ENCODE assay signal across 18 cellular contexts in genomic region chr2:230657462-230657861, GRCh38. TPM values are rescaled to one million over a fixed set of nuclear protein-coding genes. Genes with fewer than 3 reads are reported as not detected.
A peak's percentile ranks its signal among the peaks of the same experiment; 100 is the strongest.
DNase-seq lines count a peak whose midpoint lies in the region; ATAC-seq and TF ChIP-seq lines count a peak whose summit lies in the region.
"Had no signal": no experiment of that assay in that cellular context is flagged by ENCODE, and none has a peak within 500 bp of the region (broad histone marks: within the 10 kb centered on the region; RNA-seq: fewer than 3 reads in every experiment).

No MANE protein-coding gene starts in this region.

- H3K79me2 ChIP-seq in neural progenitor cell (ENCODE audit: low read depth), result no peaks in the 10 kb centered on the region

- H3K4me2 ChIP-seq in IMR-90 (ENCODE audit: low read depth, low read length) (no peak overlapping the region), neural progenitor cell (no peak overlapping the region)
- H3K4me2 ChIP-seq: SK-N-SH had no signal

- H3F3A ChIP-seq in neural progenitor cell (ENCODE audit: low read depth), result no peaks in the 10 kb centered on the region

- H3K27ac ChIP-seq in IMR-90 (ENCODE audit: insufficient read depth, low read length) (no peak overlapping the region), neural progenitor cell (no peak overlapping the region)
- H3K27ac ChIP-seq: coronary artery, uterus had no signal

- H3K4me1 ChIP-seq in IMR-90 (ENCODE audit: control insufficient read depth, insufficient read depth, low read length) (no peaks in the 10 kb centered on the region), neural progenitor cell (no peaks in the 10 kb centered on the region)
- H3K4me1 ChIP-seq: Caco-2, uterus had no signal

- H4K5ac ChIP-seq in IMR-90 (ENCODE audit: low read depth, low read length), result no peak overlapping the region

- dilution Hi-C loops in IMR-90 (cut with HindIII; ENCODE audit: low sequenced_read_pairs, unreplicated experiment), result no loop called here

- no peak overlapping the region for H3K14ac ChIP-seq in IMR-90 (replicated peaks; ENCODE audit: low read depth, low read length)

- no peaks in the 10 kb centered on the region for H3K79me1 ChIP-seq in IMR-90 (ENCODE audit: low read depth in 1 of 2, low read length in 2 of 2)

- H3K4ac ChIP-seq in IMR-90 (ENCODE audit: low read depth, low read length), result no peak overlapping the region

- H2AK5ac ChIP-seq in IMR-90 (ENCODE audit: low read depth, low read length), result no peak overlapping the region

- in situ Hi-C loops in IMR-90 (cut with MboI; ENCODE audit: low sequenced_read_pairs), result no loop called here

- H3K27me3 ChIP-seq in IMR-90 (ENCODE audit: control insufficient read depth, insufficient read depth, low read length) (no peaks in the 10 kb centered on the region), neural progenitor cell (no peaks in the 10 kb centered on the region)
- H3K27me3 ChIP-seq: uterus had no signal

- intact Hi-C loops in IMR-90 (cut with micrococcal nuclease), result no loop called here
- intact Hi-C loops in activated T-helper 2 cell treated with anti-CD3 and anti-CD28 coated beads, Interferon-gamma antibody, Interleukin-2, Interleukin-4, amounts not matched to agents 10 μg/mL and 5 μg/mL and 100 μg/mL, durations not matched to agents 14 hours and 24 hours and 36 hours (cut with micrococcal nuclease), result loop anchor here (5.0 kb wide), 2 partner anchors 75 to 240 kb away; partner anchors contain the start of gene SP100

- no peak overlapping the region for H2BK15ac ChIP-seq in IMR-90 (ENCODE audit: low read depth, low read length)

- H3K9me3 Mint-ChIP-seq in activated T-cell treated with anti-CD3 and anti-CD28 coated beads, Interleukin-2, amount 50 U/mL, for 24 hours, result no peaks in the 10 kb centered on the region
- no peaks in the 10 kb centered on the region for H3K9me3 Mint-ChIP-seq in activated T-helper 2 cell treated with anti-CD3 and anti-CD28 coated beads, Interferon-gamma antibody, Interleukin-2, Interleukin-4, amounts not matched to agents 10 μg/mL and 5 μg/mL and 100 μg/mL, durations not matched to agents 14 hours and 24 hours and 36 hours
- H3K9me3 Mint-ChIP-seq in neural progenitor cell (peaks cover 3% of the 10 kb centered on the region), endothelial cell (ENCODE audit: unreplicated experiment) (no peaks in the 10 kb centered on the region)

- no peak overlapping the region for H2AFZ ChIP-seq in IMR-90 (replicated peaks; ENCODE audit: low read length, poor library complexity)
- H2AFZ ChIP-seq in neural progenitor cell (replicated peaks), result no peak overlapping the region

- POLR2A ChIA-PET in IMR-90 (lab: Charles Lee; ENCODE audit: unreplicated experiment), result no interaction called here

- H3K27ac Mint-ChIP-seq in activated T-cell treated with anti-CD3 and anti-CD28 coated beads, Interleukin-2, amount 50 U/mL, for 24 hours, result peak overlapping the region; percentile 97
- H3K27ac Mint-ChIP-seq in activated T-helper 2 cell treated with anti-CD3 and anti-CD28 coated beads, Interferon-gamma antibody, Interleukin-2, Interleukin-4, amounts not matched to agents 10 μg/mL and 5 μg/mL and 100 μg/mL, durations not matched to agents 14 hours and 24 hours and 36 hours, result peak overlapping the region; percentile 99
- H3K27ac Mint-ChIP-seq in neural progenitor cell, result peak overlapping the region; percentile 46
- H3K27ac Mint-ChIP-seq in endothelial cell (ENCODE audit: unreplicated experiment), result no peak overlapping the region

- H3K4me3 Mint-ChIP-seq in activated T-cell treated with anti-CD3 and anti-CD28 coated beads, Interleukin-2, amount 50 U/mL, for 24 hours, result peak overlapping the region; percentile 79
- H3K4me3 Mint-ChIP-seq in activated T-helper 2 cell treated with anti-CD3 and anti-CD28 coated beads, Interferon-gamma antibody, Interleukin-2, Interleukin-4, amounts not matched to agents 10 μg/mL and 5 μg/mL and 100 μg/mL, durations not matched to agents 14 hours and 24 hours and 36 hours (ENCODE audit: low read depth), result peak overlapping the region; percentile 91
- H3K4me3 Mint-ChIP-seq in neural progenitor cell, result no peak overlapping the region
- H3K4me3 Mint-ChIP-seq in endothelial cell (ENCODE audit: unreplicated experiment), result no peak overlapping the region
- H3K4me3 Mint-ChIP-seq: brain had no signal

- peak overlapping the region; percentile 28 for H2AK9ac ChIP-seq in IMR-90 (replicated peaks; ENCODE audit: low read depth, low read length, poor library complexity)

- no peaks in the 10 kb centered on the region for H3K9me3 ChIP-seq in IMR-90 (ENCODE audit: control insufficient read depth, insufficient read depth, low read length)
- H3K9me3 ChIP-seq in neural progenitor cell (ENCODE audit: low read depth), result no peaks in the 10 kb centered on the region
- H3K9me3 ChIP-seq: Caco-2, SK-N-SH, uterus had no signal

- no peak for TF ChIP-seq POLR2A in IMR-90 (IDR thresholded peaks at IDR 0.05; ENCODE audit: low read depth, low read length)

- no peak overlapping the region for H3K56ac ChIP-seq in IMR-90 (ENCODE audit: extremely low read depth, insufficient read depth, low read length)

- ATAC-seq in IMR-90 (ENCODE audit: low read depth) (no peak), HG03139 (IDR thresholded peaks at IDR 0.05; ENCODE audit: unreplicated experiment) (no peak), HG02973 (IDR thresholded peaks at IDR 0.05; ENCODE audit: unreplicated experiment) (no peak)
- ATAC-seq: left colon, right cardiac atrium had no signal

- H4K91ac ChIP-seq in IMR-90 (ENCODE audit: insufficient read depth, low read depth, low read length), result no peak overlapping the region

- CTCF ChIA-PET in IMR-90 (lab: Yijun Ruan, JAX), result no interaction called here

- no peak overlapping the region for H2BK120ac ChIP-seq in IMR-90 (ENCODE audit: low read depth, low read length)

- H3K9me1 ChIP-seq in IMR-90 (ENCODE audit: insufficient read depth, low read length), result 0 out of 2 replicates have a peak, but pooled peaks cover 2% of the 10 kb centered on the region

- peaks cover 89% of the 10 kb centered on the region for H3K4me1 Mint-ChIP-seq in activated T-cell treated with anti-CD3 and anti-CD28 coated beads, Interleukin-2, amount 50 U/mL, for 24 hours (ENCODE audit: low read depth)
- H3K4me1 Mint-ChIP-seq in activated T-helper 2 cell treated with anti-CD3 and anti-CD28 coated beads, Interferon-gamma antibody, Interleukin-2, Interleukin-4, amounts not matched to agents 10 μg/mL and 5 μg/mL and 100 μg/mL, durations not matched to agents 14 hours and 24 hours and 36 hours (ENCODE audit: low read depth), result peaks cover 75% of the 10 kb centered on the region
- peaks cover 36% of the 10 kb centered on the region for H3K4me1 Mint-ChIP-seq in neural progenitor cell
- no peaks in the 10 kb centered on the region for H3K4me1 Mint-ChIP-seq in endothelial cell (ENCODE audit: unreplicated experiment)
- H3K4me1 Mint-ChIP-seq: brain had no signal

- peaks cover 5% of the 10 kb centered on the region for H3K36me3 Mint-ChIP-seq in activated T-cell treated with anti-CD3 and anti-CD28 coated beads, Interleukin-2, amount 50 U/mL, for 24 hours (ENCODE audit: low read depth)
- peaks cover 34% of the 10 kb centered on the region for H3K36me3 Mint-ChIP-seq in activated T-helper 2 cell treated with anti-CD3 and anti-CD28 coated beads, Interferon-gamma antibody, Interleukin-2, Interleukin-4, amounts not matched to agents 10 μg/mL and 5 μg/mL and 100 μg/mL, durations not matched to agents 14 hours and 24 hours and 36 hours (ENCODE audit: low read depth)
- H3K36me3 Mint-ChIP-seq in neural progenitor cell (no peaks in the 10 kb centered on the region), endothelial cell (ENCODE audit: low read depth, unreplicated experiment) (peaks cover 4% of the 10 kb centered on the region)
- H3K36me3 Mint-ChIP-seq: brain had no signal

- no peak for DNase-seq in activated T-cell treated with anti-CD3 and anti-CD28 coated beads, Interleukin-2, amount 50 U/mL, for 24 hours
- DNase-seq in activated T-cell treated with anti-CD3 and anti-CD28 coated beads for 4 hours (no peak), IMR-90 (no peak), neural progenitor cell (ENCODE audit: low spot score) (no peak), endothelial cell (ENCODE audit: low spot score) (no peak)
- DNase-seq in activated T-helper 2 cell treated with anti-CD3 and anti-CD28 coated beads, Interferon-gamma antibody, Interleukin-2, Interleukin-4, amounts not matched to agents 10 μg/mL and 5 μg/mL and 100 μg/mL, durations not matched to agents 14 hours and 24 hours and 36 hours (ENCODE audit: low spot score), result no peak
- DNase-seq: activated gamma-delta T cell, Caco-2, left colon, NCI-H526, occipital lobe, right cardiac atrium, SK-N-SH, uterus had no signal

- H3K18ac ChIP-seq in IMR-90 (ENCODE audit: low read depth, low read length), result no peak overlapping the region

- TF ChIP-seq RAD21 in IMR-90 (IDR thresholded peaks at IDR 0.05; ENCODE audit: low read length), result no peak

- H3K23ac ChIP-seq in IMR-90 (ENCODE audit: low read depth, low read length), result no peak overlapping the region

- H3K4me3 ChIP-seq in IMR-90 (ENCODE audit: insufficient read depth, low read depth, low read length), result no peak overlapping the region
- H3K4me3 ChIP-seq in neural progenitor cell, result no peak overlapping the region
- H3K4me3 ChIP-seq: coronary artery, uterus had no signal

- H2BK5ac ChIP-seq in IMR-90 (ENCODE audit: low read depth, low read length, poor library complexity, severe bottlenecking), result no peak overlapping the region

- H3K9ac ChIP-seq in IMR-90 (ENCODE audit: low read depth, low read length) (no peak overlapping the region), neural progenitor cell (no peak overlapping the region)
- H3K9ac ChIP-seq: SK-N-SH had no signal

- H2BK20ac ChIP-seq in IMR-90 (ENCODE audit: low read depth, low read length), result no peak overlapping the region

- H4K20me1 ChIP-seq in IMR-90 (ENCODE audit: insufficient read depth, low read length), result no peaks in the 10 kb centered on the region
- no peaks in the 10 kb centered on the region for H4K20me1 ChIP-seq in neural progenitor cell (ENCODE audit: low read depth)

- BruUV-seq in IMR-90 (replicated peaks; lab: Mats Ljungman, UMichigan), result no TSS peak

- no peak overlapping the region for H4K8ac ChIP-seq in IMR-90 (ENCODE audit: low read depth in 2 of 2, low read length in 2 of 2)

- H3K27me3 Mint-ChIP-seq in activated T-cell treated with anti-CD3 and anti-CD28 coated beads, Interleukin-2, amount 50 U/mL, for 24 hours, result no peaks in the 10 kb centered on the region
- no peaks in the 10 kb centered on the region for H3K27me3 Mint-ChIP-seq in activated T-helper 2 cell treated with anti-CD3 and anti-CD28 coated beads, Interferon-gamma antibody, Interleukin-2, Interleukin-4, amounts not matched to agents 10 μg/mL and 5 μg/mL and 100 μg/mL, durations not matched to agents 14 hours and 24 hours and 36 hours (ENCODE audit: low read depth)
- H3K27me3 Mint-ChIP-seq in neural progenitor cell (ENCODE audit: insufficient read depth, low read depth) (peaks cover 22% of the 10 kb centered on the region), endothelial cell (ENCODE audit: unreplicated experiment) (peaks cover 4% of the 10 kb centered on the region)
- H3K27me3 Mint-ChIP-seq: brain had no signal

- H3K36me3 ChIP-seq in IMR-90 (ENCODE audit: control insufficient read depth, insufficient read depth, low read length) (no peaks in the 10 kb centered on the region), neural progenitor cell (no peaks in the 10 kb centered on the region)
- H3K36me3 ChIP-seq: uterus had no signal

- 94% methylated on average over 6 of the region's 12 CpGs; no CpG with 5 or more reads in 1 of the 2 experiments for WGBS in IMR-90 (ENCODE audit: extremely low coverage in 2 of 2, insufficient read length in 1 of 2), 2 experiments

- TF ChIP-seq CTCF in IMR-90 (conservative IDR thresholded peaks at IDR 0.05; ENCODE audit: low read depth, low read length), result no peak
- no peak for TF ChIP-seq CTCF in neural progenitor cell (IDR thresholded peaks at IDR 0.05)
- TF ChIP-seq CTCF in endothelial cell (IDR thresholded peaks at IDR 0.05; ENCODE audit: unreplicated experiment), result no peak

RNA-seq across cellular contexts. Expression of gene CAB39, which starts 55.2 kb away (rescaled TPM):
- total RNA-seq in IMR-90 (2012; rRNA removed) (71.7 and 95.3 TPM in 2 replicates), neural progenitor cell (ENCODE audit: low replicate concordance) (41.7 and 59.0 TPM in 2 replicates), endothelial cell (ENCODE audit: unreplicated experiment) (48.7 TPM)
- polyA plus RNA-seq in IMR-90 (2012; rRNA removed), result 31.3 and 38.2 TPM in 2 replicates
- 5.8 and 13.0 TPM in 2 replicates for polyA plus RNA-seq in IMR-90 (2012; cell fraction: cytosol; rRNA removed)
- polyA plus RNA-seq in IMR-90 (2012; cell fraction: nucleus; rRNA removed; ENCODE audit: low replicate concordance), result 6.4 and 42.5 TPM in 2 replicates
- 173 and 176 TPM in 2 replicates for total RNA-seq in activated T-helper 2 cell treated with anti-CD3 and anti-CD28 coated beads, Interferon-gamma antibody, Interleukin-2, Interleukin-4, amounts not matched to agents 10 μg/mL and 5 μg/mL and 100 μg/mL, durations not matched to agents 14 hours and 24 hours and 36 hours

Comparison
In these comparisons a context has a peak if more than half of its experiments do, and no peak if none do; other contexts are left out.
1. H3K4me3 Mint-ChIP-seq: peak in activated T-cell treated with anti-CD3 and anti-CD28 coated beads, Interleukin-2, amount 50 U/mL, for 24 hours (single experiment) and activated T-helper 2 cell treated with anti-CD3 and anti-CD28 coated beads, Interferon-gamma antibody, Interleukin-2, Interleukin-4, amounts not matched to agents 10 μg/mL and 5 μg/mL and 100 μg/mL, durations not matched to agents 14 hours and 24 hours and 36 hours (single experiment); none in neural progenitor cell (single experiment) and endothelial cell (single experiment).